In the genomic region with DNA sequence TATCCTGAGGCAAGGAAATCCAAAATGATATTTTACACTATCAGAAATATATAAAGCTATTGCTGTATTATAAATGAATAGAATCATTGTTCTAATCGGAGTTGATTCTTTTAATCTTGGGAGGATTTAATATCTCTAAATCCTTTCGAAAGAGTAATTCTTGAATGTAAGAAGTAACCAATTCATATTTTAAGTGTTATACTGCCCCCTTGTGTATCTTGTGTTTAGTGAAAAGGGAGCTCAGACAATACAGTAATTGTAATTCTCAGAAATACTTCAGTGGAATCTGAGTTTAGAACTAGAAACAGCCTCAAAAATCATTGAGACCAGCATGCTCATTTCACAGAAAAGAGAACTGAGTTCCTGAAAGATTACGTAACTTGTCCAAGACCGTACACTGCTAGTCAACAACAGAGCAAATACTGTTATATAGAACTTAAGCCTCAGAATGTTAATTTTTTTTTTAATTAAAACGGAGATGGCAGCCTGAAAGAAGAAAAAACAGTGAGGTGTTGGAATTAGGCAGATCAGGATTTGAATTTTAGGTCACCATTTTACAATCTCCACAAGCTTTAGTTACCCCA, we compare ENCODE assay signal across 7 cellular contexts. TPM values are rescaled to one million over a fixed set of nuclear protein-coding genes. Genes with fewer than 3 reads are reported as not detected.
DNase-seq lines count a peak whose midpoint lies in the region; ATAC-seq and TF ChIP-seq lines count a peak whose summit lies in the region.

No MANE protein-coding gene starts in this region.

- peak; percentile 72 for ATAC-seq in HG03066 (IDR thresholded peaks at IDR 0.05; ENCODE audit: low read depth, unreplicated experiment)

- intact Hi-C loops in spleen (cut with DNase I; ENCODE audit: low total_unique reads), result loop anchor here (5.0 to 10.0 kb wide), 2 partner anchors 345 to 1367 kb away; no protein-coding TSS in a partner anchor

- H3K4me1 ChIP-seq in right atrium auricular region (no peaks in the 10 kb centered on the region), spleen (no peaks in the 10 kb centered on the region)

- DNase-seq in NCI-H2196 treated with DMSO at 0.1 percent for 48 hours (lab: John Stamatoyannopoulos, UW; ENCODE audit: unreplicated experiment), result peak; percentile 58
- peak; percentile 54 for DNase-seq in amniotic epithelial cell (ENCODE audit: low read depth)
- DNase-seq in right atrium auricular region (ENCODE audit: low spot score), result no peak
- DNase-seq in spleen, result no peak
- DNase-seq in activated effector memory CD4-positive, alpha-beta T cell treated with Interleukin-2 at 50 U/mL for 16 hours, result no peak

- peak overlapping the region in 1 of 2 donors; percentile 39 for H3K27ac ChIP-seq in right atrium auricular region
- H3K27ac ChIP-seq in spleen, result no peak overlapping the region

- WGBS in spleen, 5 donors, result 27 to 44% (median 36%) methylated on average over 5 of the region's 5 CpGs

- H3K36me3 ChIP-seq in right atrium auricular region (no peaks in the 10 kb centered on the region), spleen (no peaks in the 10 kb centered on the region)

- peak; percentile 5; the same call in 1 of the 2 replicates for TF ChIP-seq CTCF in GM12875 (IDR thresholded peaks at IDR 0.05; ENCODE audit: borderline replicate concordance, insufficient read depth, low read depth, low read length)
- peak; percentile 36 to 78 for TF ChIP-seq CTCF in right atrium auricular region (IDR thresholded peaks at IDR 0.05)
- TF ChIP-seq CTCF in spleen (IDR thresholded peaks at IDR 0.05 in 8 of 11, conservative IDR thresholded peaks at IDR 0.05 in 3 of 11), result peak; percentile 35 to 77 (median 68)

- no peaks in the 10 kb centered on the region for H3K9me3 ChIP-seq in right atrium auricular region
- no peaks in the 10 kb centered on the region for H3K9me3 ChIP-seq in spleen

- no peak for TF ChIP-seq POLR2A in spleen (IDR thresholded peaks at IDR 0.05)

- H3K4me3 ChIP-seq in GM12875 (ENCODE audit: low read depth, low read length) (no peak overlapping the region), right atrium auricular region (no peak overlapping the region), spleen (no peak overlapping the region)

- no peaks in the 10 kb centered on the region for H3K27me3 ChIP-seq in right atrium auricular region
- H3K27me3 ChIP-seq in spleen (replicated peaks in 1 of 7), result no peaks in the 10 kb centered on the region

RNA-seq across cellular contexts. Expression of a gene that starts 42.9 kb away (rescaled TPM):
- total RNA-seq in right atrium auricular region (1 to 10 TPM; 1.4 to 1.5 TPM), spleen (under 1 TPM in 6 of 7 donors, not detected in 1; 0.06 to 0.37 (median 0.23) TPM)
- under 1 TPM; 0.02 to 0.04 (median 0.03) TPM for polyA plus RNA-seq in spleen

Comparison
In these comparisons a context has a peak if more than half of its experiments do, and no peak if none do; other contexts are left out.
1. CTCF ChIP-seq: peak in every context shown above with its lines; median percentile 68 in spleen; 57 in right atrium auricular region; 5 in GM12875.
2. DNase-seq: peak in NCI-H2196 treated with DMSO at 0.1 percent for 48 hours (single experiment) and amniotic epithelial cell (single experiment); none in right atrium auricular region (single experiment), spleen (single experiment) and activated effector memory CD4-positive, alpha-beta T cell treated with Interleukin-2 at 50 U/mL for 16 hours (single experiment).